Comparison of ENCODE assay signal across 8 cellular contexts in genomic region chr12:87274594-87275245, GRCh38.
DNase-seq lines count a peak whose midpoint lies in the region; ATAC-seq, FAIRE-seq and TF ChIP-seq lines count a peak whose summit lies in the region.

No MANE protein-coding gene starts in this region.

- no peak for TF ChIP-seq EP300 in tibial nerve (IDR thresholded peaks at IDR 0.05)

- H3K4me1 ChIP-seq in tibial nerve: no peaks in the 10 kb centered on the region

- no peak for FAIRE-seq in urothelium cell line (lab: Jason Lieb, UNC)

- no peaks in the 10 kb centered on the region for H3K27me3 ChIP-seq in tibial nerve

- no peaks in the 10 kb centered on the region for H3K36me3 Mint-ChIP-seq in T-helper 2 cell treated with Interferon-gamma antibody and Interleukin-4, amounts not matched to agents 5 μg/mL and 100 μg/mL, for 36 hours (ENCODE audit: low read depth)

- no peaks in the 10 kb centered on the region for H3K27me3 Mint-ChIP-seq in T-helper 2 cell treated with Interferon-gamma antibody and Interleukin-4, amounts not matched to agents 5 μg/mL and 100 μg/mL, for 36 hours (ENCODE audit: low read depth)

- no peak overlapping the region for H3K27ac Mint-ChIP-seq in T-helper 2 cell treated with Interferon-gamma antibody and Interleukin-4, amounts not matched to agents 5 μg/mL and 100 μg/mL, for 36 hours

- DNase-seq in ELF-1 (ENCODE audit: low read depth, low spot score) (peak; percentile 17), M059J (ENCODE audit: low read depth) (peak; percentile 31), epithelial cell of proximal tubule (ENCODE audit: low read depth) (no peak), urothelium cell line (ENCODE audit: low spot score) (peak; percentile 9), DMS79 treated with DMSO at 0.1 percent for 48 hours (lab: John Stamatoyannopoulos, UW) (no peak), tibial nerve (ENCODE audit: low spot score in 2 of 2) (no peak)
- no peak for DNase-seq in T-helper 2 cell treated with Interferon-gamma antibody and Interleukin-4, amounts not matched to agents 5 μg/mL and 100 μg/mL, for 36 hours (ENCODE audit: low spot score)

- no peaks in the 10 kb centered on the region for H3K9me3 Mint-ChIP-seq in T-helper 2 cell treated with Interferon-gamma antibody and Interleukin-4, amounts not matched to agents 5 μg/mL and 100 μg/mL, for 36 hours

- H3K36me3 ChIP-seq in tibial nerve: no peaks in the 10 kb centered on the region

- WGBS in tibial nerve, 2 donors: 82 to 83% methylated on average over 4 of the region's 4 CpGs

- no peak overlapping the region for H3K27ac ChIP-seq in tibial nerve

- H3K4me3 ChIP-seq in epithelial cell of proximal tubule (ENCODE audit: low read depth, low read length) (no peak overlapping the region), tibial nerve (no peak overlapping the region)

- TF ChIP-seq POLR2A in tibial nerve (IDR thresholded peaks at IDR 0.05): no peak

- H3K9me3 ChIP-seq in tibial nerve: no peaks in the 10 kb centered on the region

- ATAC-seq in GM21529 (IDR thresholded peaks at IDR 0.05; ENCODE audit: unreplicated experiment): peak; percentile 80

- H3K4me3 Mint-ChIP-seq in T-helper 2 cell treated with Interferon-gamma antibody and Interleukin-4, amounts not matched to agents 5 μg/mL and 100 μg/mL, for 36 hours: no peak overlapping the region

- H3K4me1 Mint-ChIP-seq in T-helper 2 cell treated with Interferon-gamma antibody and Interleukin-4, amounts not matched to agents 5 μg/mL and 100 μg/mL, for 36 hours (ENCODE audit: low read depth): no peaks in the 10 kb centered on the region

- TF ChIP-seq CTCF in epithelial cell of proximal tubule (conservative IDR thresholded peaks at IDR 0.05; ENCODE audit: low read depth, low read length) (peak; percentile 80), tibial nerve (IDR thresholded peaks at IDR 0.05) (peak in 2 of 5 experiments; percentile 22 to 23)

Comparison
In these comparisons a context has a peak if more than half of its experiments do, and no peak if none do; other contexts are left out.
1. DNase-seq: peak in ELF-1 (single experiment), M059J (single experiment) and urothelium cell line (single experiment); none in epithelial cell of proximal tubule (single experiment), DMS79 treated with DMSO at 0.1 percent for 48 hours (single experiment), T-helper 2 cell treated with Interferon-gamma antibody and Interleukin-4, amounts not matched to agents 5 μg/mL and 100 μg/mL, for 36 hours (single experiment) and tibial nerve (0 of 2).